8 cellular contexts compared by ENCODE assay signal in genomic region chr12:50055831-50056628, GRCh38. TPM values are rescaled to one million over a fixed set of nuclear protein-coding genes. Genes with fewer than 3 reads are reported as not detected.
DNase-seq lines count a peak whose midpoint lies in the region; ATAC-seq and TF ChIP-seq lines count a peak whose summit lies in the region.

No MANE protein-coding gene starts in this region.

- H3K9ac ChIP-seq in stomach smooth muscle (ENCODE audit: low read length in 2 of 2) = peak overlapping the region in 1 of 2 donors; percentile 75

- no peak overlapping the region for H3K27ac ChIP-seq in stomach smooth muscle (ENCODE audit: low read length)

- peaks cover 0 to 4% of the 10 kb centered on the region in 2 donors for H3K27me3 ChIP-seq in stomach smooth muscle (ENCODE audit: control insufficient read depth in 1 of 2, insufficient read depth in 2 of 2, low read length in 2 of 2)

- H3K9me3 ChIP-seq in stomach smooth muscle (ENCODE audit: control insufficient read depth in 2 of 2, low read length in 2 of 2) = no peaks in the 10 kb centered on the region

- DNase-seq in AG10803 (ENCODE audit: low read depth) (peak; percentile 30), NCI-H524 treated with DMSO at 0.1 percent for 48 hours (lab: John Stamatoyannopoulos, UW) (peak; percentile 76), epithelial cell of proximal tubule (ENCODE audit: low read depth) (no peak), naive B cell (peak; percentile 53)
- DNase-seq in activated CD8-positive, alpha-beta memory T cell treated with anti-CD3 and anti-CD28 coated beads, Interleukin-2, amount 10 ng/mL, durations not matched to agents 7 days and 5 days = peak; percentile 72

- H3K4me1 Mint-ChIP-seq in activated CD8-positive, alpha-beta memory T cell treated with anti-CD3 and anti-CD28 coated beads, Interleukin-2, amount 10 ng/mL, durations not matched to agents 7 days and 5 days = peaks cover 42% of the 10 kb centered on the region
- peaks cover 17 to 26% (median 24%) of the 10 kb centered on the region in 3 donors for H3K4me1 Mint-ChIP-seq in naive B cell

- peaks cover 0 to 4% of the 10 kb centered on the region in 2 donors for H3K36me3 ChIP-seq in stomach smooth muscle (ENCODE audit: control insufficient read depth in 2 of 2, insufficient read depth in 2 of 2, low read length in 2 of 2)

- CTCF ChIA-PET in activated CD8-positive, alpha-beta memory T cell treated with anti-CD3 and anti-CD28 coated beads, Interleukin-2, amount 10 ng/mL, durations not matched to agents 7 days and 5 days (lab: Charles Lee) = interaction anchor here (0.7 to 5.0 kb wide), 32 partner anchors 9 to 315 kb away, joined by 3 to 124 read pairs (median 5); partner anchors contain the start of genes BCDIN3D, COX14, NCKAP5L and RACGAP1

- TF ChIP-seq CTCF in AG10803 (conservative IDR thresholded peaks at IDR 0.05; ENCODE audit: low read length) = peak; percentile 98
- peak; percentile 98 for TF ChIP-seq CTCF in epithelial cell of proximal tubule (conservative IDR thresholded peaks at IDR 0.05; ENCODE audit: low read depth, low read length)

- H3K27me3 Mint-ChIP-seq in activated CD8-positive, alpha-beta memory T cell treated with anti-CD3 and anti-CD28 coated beads, Interleukin-2, amount 10 ng/mL, durations not matched to agents 7 days and 5 days = peaks cover 36% of the 10 kb centered on the region
- H3K27me3 Mint-ChIP-seq in naive B cell = peaks cover 67 to 78% (median 71%) of the 10 kb centered on the region in 3 donors

- H3K4me3 Mint-ChIP-seq in activated CD8-positive, alpha-beta memory T cell treated with anti-CD3 and anti-CD28 coated beads, Interleukin-2, amount 10 ng/mL, durations not matched to agents 7 days and 5 days = peak overlapping the region; percentile 39
- H3K4me3 Mint-ChIP-seq in naive B cell = peak overlapping the region in 7 of 8 donors; percentile 39 to 92 (median 86)

- H3K27ac Mint-ChIP-seq in activated CD8-positive, alpha-beta memory T cell treated with anti-CD3 and anti-CD28 coated beads, Interleukin-2, amount 10 ng/mL, durations not matched to agents 7 days and 5 days = no peak overlapping the region
- peak overlapping the region in 2 of 6 donors; percentile 49 to 86 for H3K27ac Mint-ChIP-seq in naive B cell

- H3K4me3 ChIP-seq in AG10803 (ENCODE audit: low read length) (peak overlapping the region; percentile 17; the same call in 1 of the 2 replicates), epithelial cell of proximal tubule (ENCODE audit: low read depth, low read length) (peak overlapping the region; percentile 17), stomach smooth muscle (ENCODE audit: low read length in 2 of 2) (peak overlapping the region; percentile 35 to 52)

- H3K4me1 ChIP-seq in stomach smooth muscle (ENCODE audit: control insufficient read depth, insufficient read depth, low read length) = peaks cover 19% of the 10 kb centered on the region

- ATAC-seq in GM19463 (IDR thresholded peaks at IDR 0.05; ENCODE audit: unreplicated experiment) (peak; percentile 50), naive B cell (ENCODE audit: low read depth in 2 of 2) (peak; percentile 62 to 64), HG03565 (IDR thresholded peaks at IDR 0.05; ENCODE audit: unreplicated experiment) (no peak)
- ATAC-seq in activated CD8-positive, alpha-beta memory T cell treated with anti-CD3 and anti-CD28 coated beads, Interleukin-2, amount 10 ng/mL, durations not matched to agents 7 days and 5 days = peak; percentile 34

- peaks cover 1% of the 10 kb centered on the region for H3K36me3 Mint-ChIP-seq in activated CD8-positive, alpha-beta memory T cell treated with anti-CD3 and anti-CD28 coated beads, Interleukin-2, amount 10 ng/mL, durations not matched to agents 7 days and 5 days
- peaks cover 0 to 7% of the 10 kb centered on the region in 2 donors for H3K36me3 Mint-ChIP-seq in naive B cell

- no peaks in the 10 kb centered on the region for H3K9me3 Mint-ChIP-seq in activated CD8-positive, alpha-beta memory T cell treated with anti-CD3 and anti-CD28 coated beads, Interleukin-2, amount 10 ng/mL, durations not matched to agents 7 days and 5 days (ENCODE audit: low read depth)
- H3K9me3 Mint-ChIP-seq in naive B cell = peaks cover 0 to 2% (median 0%) of the 10 kb centered on the region in 7 donors

RNA-seq across cellular contexts. Expression of gene ASIC1, which starts 1.4 kb away (rescaled TPM):
- total RNA-seq in activated CD8-positive, alpha-beta memory T cell treated with anti-CD3 and anti-CD28 coated beads, Interleukin-2, amount 10 ng/mL, durations not matched to agents 7 days and 5 days = 10 to 100 TPM; 19.0 to 28.3 TPM
- 1.4 and 4.0 TPM in 2 replicates for total RNA-seq in epithelial cell of proximal tubule
- not detected for polyA plus RNA-seq in naive B cell (ENCODE audit: low read depth in 6 of 6)

RNA-seq across cellular contexts. Expression of gene SMARCD1, which starts 29.1 kb away (rescaled TPM):
- total RNA-seq in activated CD8-positive, alpha-beta memory T cell treated with anti-CD3 and anti-CD28 coated beads, Interleukin-2, amount 10 ng/mL, durations not matched to agents 7 days and 5 days = 10 to 100 TPM; 62.0 to 80.8 TPM
- total RNA-seq in epithelial cell of proximal tubule = 77.3 and 111 TPM in 2 replicates
- polyA plus RNA-seq in naive B cell (ENCODE audit: low read depth in 6 of 6) = 10 to 100 TPM; 13.1 to 28.1 (median 21.0) TPM

RNA-seq across cellular contexts. Expression of gene RACGAP1, which starts 30.7 kb away (rescaled TPM):
- total RNA-seq in activated CD8-positive, alpha-beta memory T cell treated with anti-CD3 and anti-CD28 coated beads, Interleukin-2, amount 10 ng/mL, durations not matched to agents 7 days and 5 days = 100 to 1,000 TPM; 180 to 198 TPM
- 86.5 and 98.2 TPM in 2 replicates for total RNA-seq in epithelial cell of proximal tubule
- polyA plus RNA-seq in naive B cell (ENCODE audit: low read depth in 6 of 6) = 1 to 10 TPM in 5 of 6 donors, not detected in 1; 4.7 to 9.0 (median 8.7) TPM

RNA-seq across cellular contexts. Expression of gene GPD1, which starts 47.8 kb away (rescaled TPM):
- total RNA-seq in activated CD8-positive, alpha-beta memory T cell treated with anti-CD3 and anti-CD28 coated beads, Interleukin-2, amount 10 ng/mL, durations not matched to agents 7 days and 5 days = under 1 TPM in 1 of 2 experiments, not detected in 1; 0.30 TPM
- total RNA-seq in epithelial cell of proximal tubule = 0.07 TPM in 1 of 2 replicates, not detected in the other
- not detected for polyA plus RNA-seq in naive B cell (ENCODE audit: low read depth in 6 of 6)

RNA-seq across cellular contexts. Expression of gene COX14, which starts 56.0 kb away (rescaled TPM):
- total RNA-seq in activated CD8-positive, alpha-beta memory T cell treated with anti-CD3 and anti-CD28 coated beads, Interleukin-2, amount 10 ng/mL, durations not matched to agents 7 days and 5 days = 10 to 100 TPM; 55.1 to 64.5 TPM
- total RNA-seq in epithelial cell of proximal tubule = 52.2 and 73.1 TPM in 2 replicates
- 100 to 1,000 TPM; 171 to 225 (median 208) TPM for polyA plus RNA-seq in naive B cell (ENCODE audit: low read depth in 6 of 6)
